In the genomic region with DNA sequence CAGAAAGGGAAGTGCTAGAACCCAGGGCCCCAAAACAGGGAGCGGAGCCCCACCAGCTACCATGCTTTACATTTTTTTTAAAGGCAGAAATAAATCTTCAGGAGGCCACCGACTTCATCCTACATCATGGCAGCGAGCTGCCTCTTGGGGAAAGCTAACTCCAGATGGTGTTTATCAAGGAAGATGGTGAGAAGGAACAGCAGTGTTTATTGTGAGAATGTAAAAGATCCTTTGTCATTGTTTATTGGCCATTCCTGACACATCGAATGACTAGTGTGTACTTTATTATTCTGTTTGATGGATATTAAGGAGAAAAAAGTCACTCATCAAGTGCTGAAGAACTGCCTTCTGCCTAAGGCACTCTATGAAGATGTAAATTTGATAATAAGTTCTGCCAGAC, we compare ENCODE assay signal across 18 cellular contexts.
"Had no signal": no experiment of that assay in that cellular context is flagged by ENCODE, and none has a peak within 500 bp of the region (broad histone marks: within the 10 kb centered on the region; RNA-seq: fewer than 3 reads in every experiment).

No MANE protein-coding gene starts in this region.

- H3K27ac ChIP-seq: dorsolateral prefrontal cortex, right atrium auricular region, skin epidermis had no signal

- H3K27ac Mint-ChIP-seq: activated CD4-positive, alpha-beta memory T cell treated with anti-CD3 and anti-CD28 coated beads, Interleukin-2, amount 10 ng/mL, durations not matched to agents 7 days and 5 days; activated naive CD4-positive, alpha-beta T cell treated with anti-CD3 and anti-CD28 coated beads, Interleukin-2, amount 10 ng/mL, durations not matched to agents 7 days and 5 days; activated T-cell treated with anti-CD3 and anti-CD28 coated beads, Interleukin-2, amount 50 U/mL, for 24 hours; memory B cell; natural killer cell; WTC11 had no signal

- H3K9me3 Mint-ChIP-seq: activated CD4-positive, alpha-beta memory T cell treated with anti-CD3 and anti-CD28 coated beads, Interleukin-2, amount 10 ng/mL, durations not matched to agents 7 days and 5 days; activated naive CD4-positive, alpha-beta T cell treated with anti-CD3 and anti-CD28 coated beads, Interleukin-2, amount 10 ng/mL, durations not matched to agents 7 days and 5 days; activated T-cell treated with anti-CD3 and anti-CD28 coated beads, Interleukin-2, amount 50 U/mL, for 24 hours; memory B cell; natural killer cell; WTC11 had no signal

- H3K36me3 Mint-ChIP-seq: activated naive CD4-positive, alpha-beta T cell treated with anti-CD3 and anti-CD28 coated beads, Interleukin-2, amount 10 ng/mL, durations not matched to agents 7 days and 5 days; memory B cell; natural killer cell; WTC11 had no signal

- H3K4me3 Mint-ChIP-seq: activated CD4-positive, alpha-beta memory T cell treated with anti-CD3 and anti-CD28 coated beads, Interleukin-2, amount 10 ng/mL, durations not matched to agents 7 days and 5 days; activated naive CD4-positive, alpha-beta T cell treated with anti-CD3 and anti-CD28 coated beads, Interleukin-2, amount 10 ng/mL, durations not matched to agents 7 days and 5 days; activated T-cell treated with anti-CD3 and anti-CD28 coated beads, Interleukin-2, amount 50 U/mL, for 24 hours; memory B cell; natural killer cell; WTC11 had no signal

- DNase-seq: activated CD4-positive, alpha-beta memory T cell treated with anti-CD3 and anti-CD28 coated beads, Interleukin-2, amount 10 ng/mL, durations not matched to agents 7 days and 5 days; activated CD4-positive, alpha-beta T cell treated with anti-CD3 and anti-CD28 coated beads for 4 hours; activated naive CD4-positive, alpha-beta T cell treated with anti-CD3 and anti-CD28 coated beads, Interleukin-2, amount 10 ng/mL, durations not matched to agents 7 days and 5 days; activated T-cell treated with anti-CD3 and anti-CD28 coated beads, Interleukin-2, amount 50 U/mL, for 24 hours; dorsolateral prefrontal cortex; erythroblast; hippocampal formation; left ventricle myocardium superior; natural killer cell; occipital lobe; stimulated activated CD4-positive, alpha-beta T cell treated with anti-CD3 and anti-CD28 coated beads, Interleukin-4, amount 100 ng/mL, for 24 hours; stimulated activated naive CD4-positive, alpha-beta T cell treated with Interleukin-2 at 50 U/mL for 16 hours; T-helper 2 cell; trophoblast cell had no signal

- H3K36me3 ChIP-seq: right atrium auricular region had no signal

- H3K9me3 ChIP-seq: right atrium auricular region had no signal

- ATAC-seq: left ventricle myocardium superior, natural killer cell, WTC11 had no signal

- H3K4me1 Mint-ChIP-seq: activated CD4-positive, alpha-beta memory T cell treated with anti-CD3 and anti-CD28 coated beads, Interleukin-2, amount 10 ng/mL, durations not matched to agents 7 days and 5 days; WTC11 had no signal

- H3K4me3 ChIP-seq: dorsolateral prefrontal cortex, right atrium auricular region, skin epidermis had no signal

- H3K27me3 ChIP-seq: right atrium auricular region had no signal
